8 cellular contexts compared by ENCODE assay signal in genomic region chr1:54053745-54054437, GRCh38. TPM values are rescaled to one million over a fixed set of nuclear protein-coding genes. Genes with fewer than 3 reads are reported as not detected.
DNase-seq lines count a peak whose midpoint lies in the region; ATAC-seq and TF ChIP-seq lines count a peak whose summit lies in the region.

No MANE protein-coding gene starts in this region.

- H3K4me1 ChIP-seq in ACC112 (ENCODE audit: control insufficient read depth, insufficient read depth, low read length, unreplicated experiment) (peaks cover 19% of the 10 kb centered on the region), iPS-18a (ENCODE audit: control insufficient read depth, low read depth, low read length) (peaks cover 14% of the 10 kb centered on the region), thymus (ENCODE audit: control insufficient read depth, insufficient read depth, low read length) (peaks cover 14% of the 10 kb centered on the region)

- H3K4me1 Mint-ChIP-seq in stimulated activated naive B cell treated with anti-CD40 and anti-IgM and Interleukin-4, amounts not matched to agents 10 μg/mL and 1 μg/mL and 100 μg/mL, for 72 hours = peaks cover 21 to 40% of the 10 kb centered on the region in 2 donors

- no peak for DNase-seq in GM19238 (ENCODE audit: insufficient read length, low spot score)
- DNase-seq in stimulated activated naive B cell treated with anti-CD40 and anti-IgM and Interleukin-4, amounts not matched to agents 10 μg/mL and 1 μg/mL and 100 μg/mL, for 72 hours = no peak

- no peak overlapping the region for H3K27ac Mint-ChIP-seq in stimulated activated naive B cell treated with anti-CD40 and anti-IgM and Interleukin-4, amounts not matched to agents 10 μg/mL and 1 μg/mL and 100 μg/mL, for 72 hours

- H3K4me3 ChIP-seq in ACC112 (ENCODE audit: low read depth, low read length) (peak overlapping the region; percentile 97), iPS-18a (ENCODE audit: low read length) (peak overlapping the region; percentile 97), thymus (ENCODE audit: low read length) (peak overlapping the region; percentile 77)

- ATAC-seq in GM18867 (IDR thresholded peaks at IDR 0.05; ENCODE audit: unreplicated experiment) = peak; percentile 0
- peak; percentile 2; the same call in 2 of the 3 replicates for ATAC-seq in SK-N-SH treated with all-trans-retinoic acid at 6 μM for 48 hours
- no peak for ATAC-seq in HG02610 (IDR thresholded peaks at IDR 0.05; ENCODE audit: unreplicated experiment)
- ATAC-seq in stimulated activated naive B cell treated with anti-CD40 and anti-IgM and Interleukin-4, amounts not matched to agents 10 μg/mL and 1 μg/mL and 100 μg/mL, for 72 hours (replicated peaks) = no peak

- no peaks in the 10 kb centered on the region for H3K9me3 Mint-ChIP-seq in stimulated activated naive B cell treated with anti-CD40 and anti-IgM and Interleukin-4, amounts not matched to agents 10 μg/mL and 1 μg/mL and 100 μg/mL, for 72 hours

- peaks cover 44% of the 10 kb centered on the region for H3K79me2 ChIP-seq in ACC112 (ENCODE audit: control insufficient read depth, insufficient read depth, low read length, unreplicated experiment)

- peaks cover 16 to 34% of the 10 kb centered on the region in 2 donors for H3K36me3 Mint-ChIP-seq in stimulated activated naive B cell treated with anti-CD40 and anti-IgM and Interleukin-4, amounts not matched to agents 10 μg/mL and 1 μg/mL and 100 μg/mL, for 72 hours

- 2% methylated on average over 21 of the region's 21 CpGs for WGBS in thymus

- peak overlapping the region; percentile 91 for H3K9ac ChIP-seq in iPS-18a (ENCODE audit: low read length)

- no peak overlapping the region for H3K4me3 Mint-ChIP-seq in stimulated activated naive B cell treated with anti-CD40 and anti-IgM and Interleukin-4, amounts not matched to agents 10 μg/mL and 1 μg/mL and 100 μg/mL, for 72 hours

- H3K9me3 ChIP-seq in iPS-18a (ENCODE audit: control insufficient read depth, low read depth, low read length) (no peaks in the 10 kb centered on the region), thymus (ENCODE audit: control insufficient read depth) (no peaks in the 10 kb centered on the region)

- H2AFZ ChIP-seq in ACC112 (ENCODE audit: low read length, unreplicated experiment) = peak overlapping the region; percentile 99

- H3K27me3 ChIP-seq in ACC112 (ENCODE audit: insufficient read depth, low read length) = no peaks in the 10 kb centered on the region
- no peaks in the 10 kb centered on the region for H3K27me3 ChIP-seq in iPS-18a (ENCODE audit: control insufficient read depth, insufficient read depth, low read length)
- H3K27me3 ChIP-seq in thymus (ENCODE audit: control insufficient read depth, insufficient read depth) = no peaks in the 10 kb centered on the region

- H3K36me3 ChIP-seq in ACC112 (ENCODE audit: insufficient read depth, low read length) (no peaks in the 10 kb centered on the region), iPS-18a (ENCODE audit: control insufficient read depth, low read depth, low read length) (no peaks in the 10 kb centered on the region), thymus (ENCODE audit: control insufficient read depth, insufficient read depth) (no peaks in the 10 kb centered on the region)

- H3K27me3 Mint-ChIP-seq in stimulated activated naive B cell treated with anti-CD40 and anti-IgM and Interleukin-4, amounts not matched to agents 10 μg/mL and 1 μg/mL and 100 μg/mL, for 72 hours = no peaks in the 10 kb centered on the region

- H3K27ac ChIP-seq in ACC112 (ENCODE audit: low read depth, low read length) (peak overlapping the region; percentile 63; the same call in 1 of the 2 replicates), iPS-18a (ENCODE audit: low read length) (peak overlapping the region; percentile 76), thymus (ENCODE audit: low read depth) (peak overlapping the region; percentile 100)

TF ChIP-seq in SK-N-SH treated with all-trans-retinoic acid at 6 μM for 48 hours, 23 proteins besides CTCF, POLR2A, EP300 and RAD21:
- no peak for TF ChIP-seq ZNF8 (CRISPR knock-in tag; IDR thresholded peaks at IDR 0.05)
- TF ChIP-seq BACH2 (CRISPR knock-in tag; IDR thresholded peaks at IDR 0.05; ENCODE audit: borderline replicate concordance) = no peak
- TF ChIP-seq PPARA (CRISPR knock-in tag; IDR thresholded peaks at IDR 0.05; ENCODE audit: borderline replicate concordance) = no peak
- TF ChIP-seq SNAI2 (CRISPR knock-in tag; IDR thresholded peaks at IDR 0.05) = no peak
- TF ChIP-seq POU6F1 (CRISPR knock-in tag; IDR thresholded peaks at IDR 0.05; ENCODE audit: borderline replicate concordance, low read depth) = no peak

RNA-seq across cellular contexts. Expression of gene TCEANC2, which starts 0.5 kb away (rescaled TPM):
- 4.0 TPM for polyA plus RNA-seq in thymus

RNA-seq across cellular contexts. Expression of gene TMEM59, which starts 0.9 kb away (rescaled TPM):
- polyA plus RNA-seq in thymus = 185 TPM

RNA-seq across cellular contexts. Expression of gene LDLRAD1, which starts 35.9 kb away (rescaled TPM):
- 0.18 TPM for polyA plus RNA-seq in thymus

Comparison
In these comparisons a context has a peak if more than half of its experiments do, and no peak if none do; other contexts are left out.
1. ATAC-seq: peak in GM18867 (single experiment) and SK-N-SH treated with all-trans-retinoic acid at 6 μM for 48 hours (single experiment); none in HG02610 (single experiment) and stimulated activated naive B cell treated with anti-CD40 and anti-IgM and Interleukin-4, amounts not matched to agents 10 μg/mL and 1 μg/mL and 100 μg/mL, for 72 hours (0 of 2).
2. Peak in every context shown above with its lines, with median percentiles within 50 percentile points of each other: H3K27ac ChIP-seq and H3K4me3 ChIP-seq.